In genomic region chr1:51519857-51520699, GRCh38 we compare ENCODE assay signal across 9 cellular contexts. TPM values are rescaled to one million over a fixed set of nuclear protein-coding genes. Genes with fewer than 3 reads are reported as not detected.
A peak's percentile ranks its signal among the peaks of the same experiment; 100 is the strongest.
DNase-seq lines count a peak whose midpoint lies in the region; ATAC-seq, FAIRE-seq and TF ChIP-seq lines count a peak whose summit lies in the region.
"Had no signal": no experiment of that assay in that cellular context is flagged by ENCODE, and none has a peak within 500 bp of the region (broad histone marks: within the 10 kb centered on the region; RNA-seq: fewer than 3 reads in every experiment).

No MANE protein-coding gene starts in this region.

- FAIRE-seq in endothelial cell of umbilical vein (lab: Jason Lieb, UNC), result no peak
- FAIRE-seq: colon had no signal

- no peak overlapping the region for H3K27ac ChIP-seq in endothelial cell of umbilical vein (ENCODE audit: insufficient read depth, low read depth, low read length)

- no peaks in the 10 kb centered on the region for H3K9me3 Mint-ChIP-seq in T-cell

- H3K36me3 ChIP-seq in endothelial cell of umbilical vein (ENCODE audit: control insufficient read depth in 2 of 2, extremely low read depth in 1 of 2, insufficient read depth in 2 of 2, low read length in 2 of 2), result no peaks in the 10 kb centered on the region

- POLR2A ChIA-PET in T-cell (lab: Charles Lee) (interaction anchor here in 1 of 2 donors (0.7 kb wide), 1 partner anchor 1804 kb away, joined by 5 read pairs; no protein-coding TSS in a partner anchor), endothelial cell of umbilical vein (lab: Charles Lee) (no interaction called here)

- intact Hi-C loops in endothelial cell of umbilical vein (cut with micrococcal nuclease) (loop anchor here (5.0 kb wide), 1 partner anchor 103 kb away; no protein-coding TSS in a partner anchor), Right ventricle myocardium inferior (cut with DNase I) (loop anchor here (5.0 kb wide), 2 partner anchors 98 to 102 kb away; no protein-coding TSS in a partner anchor)

- no TSS peak for BruUV-seq in endothelial cell of umbilical vein (replicated peaks; lab: Mats Ljungman, UMichigan)

- no peak overlapping the region for H3K9ac ChIP-seq in endothelial cell of umbilical vein (replicated peaks; ENCODE audit: extremely low read depth, insufficient read depth, low read length)

- CTCF ChIA-PET in T-cell (lab: Charles Lee) (interaction anchor here in 1 of 2 donors (0.6 kb wide), 1 partner anchor 15 kb away, joined by 3 read pairs; no protein-coding TSS in a partner anchor), endothelial cell of umbilical vein (lab: Charles Lee) (interaction anchor here (1.0 to 3.5 kb wide), 3 partner anchors 9 to 224 kb away, joined by 3 to 18 read pairs (median 3); no protein-coding TSS in a partner anchor)

- no peak for TF ChIP-seq CTCF in endothelial cell of umbilical vein (IDR thresholded peaks at IDR 0.05; ENCODE audit: extremely low read depth in 1 of 2, insufficient read depth in 1 of 2, low read depth in 1 of 2, low read length in 2 of 2)

- H3K4me2 ChIP-seq in endothelial cell of umbilical vein (ENCODE audit: insufficient read depth, low read length), result no peak overlapping the region

- peak overlapping the region; percentile 58 to 99 (median 81) for H3K4me3 Mint-ChIP-seq in T-cell

- H3K27ac Mint-ChIP-seq in T-cell, result peak overlapping the region; percentile 70 to 81

- H3K36me3 Mint-ChIP-seq in T-cell, result no peaks in the 10 kb centered on the region

- no peak for TF ChIP-seq POLR2A in endothelial cell of umbilical vein (IDR thresholded peaks at IDR 0.05; ENCODE audit: low read depth, low read length)

- no peaks in the 10 kb centered on the region for H3K27me3 Mint-ChIP-seq in T-cell

- dilution Hi-C loops in endothelial cell of umbilical vein (cut with MboI; ENCODE audit: extremely low pct_ligation_motif_present, low sequenced_read_pairs), result no loop called here

- H3K9me1 ChIP-seq in endothelial cell of umbilical vein (replicated peaks; ENCODE audit: control insufficient read depth, extremely low read depth, insufficient read depth, low read length), result no peaks in the 10 kb centered on the region

- DNase-seq in ELR (ENCODE audit: low read depth) (peak; percentile 76), T-cell (no peak), endothelial cell of umbilical vein (ENCODE audit: low read depth, low spot score) (peak; percentile 10), renal cortical epithelial cell (ENCODE audit: low read depth) (peak; percentile 33), Right ventricle myocardium inferior (ENCODE audit: missing footprints) (no peak), NCI-H1417 (lab: John Stamatoyannopoulos, UW) (no peak)

- no peak overlapping the region for H3K4me3 ChIP-seq in endothelial cell of umbilical vein (replicated peaks in 1 of 3; ENCODE audit: insufficient read depth in 1 of 3, low read depth in 1 of 3, low read length in 3 of 3)

- H3K4me1 Mint-ChIP-seq in T-cell, result peaks cover 48 to 51% (median 50%) of the 10 kb centered on the region in 3 donors

- H3K27me3 ChIP-seq in endothelial cell of umbilical vein (ENCODE audit: control insufficient read depth in 2 of 2, insufficient read depth in 2 of 2, low read length in 2 of 2), result no peaks in the 10 kb centered on the region

- no peaks in the 10 kb centered on the region for H3K9me3 ChIP-seq in endothelial cell of umbilical vein (replicated peaks; ENCODE audit: control insufficient read depth, insufficient read depth, low read length)

- ATAC-seq in T-cell (replicated peaks in 1 of 4), result no peak
- ATAC-seq in Right ventricle myocardium inferior, result no peak
- ATAC-seq in HG02852 (IDR thresholded peaks at IDR 0.05; ENCODE audit: unreplicated experiment), result no peak
- ATAC-seq in GM18867 (IDR thresholded peaks at IDR 0.05; ENCODE audit: unreplicated experiment), result no peak

- peaks cover 9% of the 10 kb centered on the region for H4K20me1 ChIP-seq in endothelial cell of umbilical vein (replicated peaks; ENCODE audit: control insufficient read depth, extremely low read depth, insufficient read depth, low read length)

- peaks cover 24% of the 10 kb centered on the region for H3K4me1 ChIP-seq in endothelial cell of umbilical vein (ENCODE audit: control insufficient read depth, extremely low read depth, insufficient read depth, low read length)

- H3K79me2 ChIP-seq in endothelial cell of umbilical vein (ENCODE audit: control insufficient read depth, insufficient read depth, low read length), result peaks cover 34% of the 10 kb centered on the region

- peak overlapping the region; percentile 13 for H2AFZ ChIP-seq in endothelial cell of umbilical vein (ENCODE audit: low read depth, low read length)

TF ChIP-seq in endothelial cell of umbilical vein, 7 proteins besides CTCF, POLR2A, EP300 and RAD21:
- no peak for TF ChIP-seq FOS (IDR thresholded peaks at IDR 0.05; ENCODE audit: borderline replicate concordance, insufficient read depth, low read length)

RNA-seq across cellular contexts. Expression of gene EPS15, which starts 1.0 kb away (rescaled TPM):
- total RNA-seq in T-cell (10 to 100 TPM; 61.0 to 76.1 (median 75.2) TPM), endothelial cell of umbilical vein (44.8 and 52.4 TPM in 2 replicates), renal cortical epithelial cell (52.3 and 67.6 TPM in 2 replicates), Right ventricle myocardium inferior (66.1 TPM)
- 10.7 and 15.4 TPM in 2 replicates for polyA plus RNA-seq in endothelial cell of umbilical vein
- 17.2 and 18.5 TPM in 2 replicates for polyA plus RNA-seq in endothelial cell of umbilical vein (2011; cell fraction: cytosol; rRNA removed)
- polyA plus RNA-seq in endothelial cell of umbilical vein (2011; cell fraction: nucleus; rRNA removed), result 29.9 and 42.8 TPM in 2 replicates
- 26.0 and 30.8 TPM in 2 replicates for polyA plus RNA-seq in endothelial cell of umbilical vein (2012)
- polyA minus RNA-seq in endothelial cell of umbilical vein, result 39.4 and 47.1 TPM in 2 replicates
- polyA minus RNA-seq in endothelial cell of umbilical vein (2011; cell fraction: cytosol; rRNA and poly(A)+ RNA removed), result 22.6 TPM
- polyA minus RNA-seq in endothelial cell of umbilical vein (2011; cell fraction: nucleus; rRNA and poly(A)+ RNA removed), result 45.9 and 72.6 TPM in 2 replicates

Comparison
In these comparisons a context has a peak if more than half of its experiments do, and no peak if none do; other contexts are left out.
1. DNase-seq: peak in ELR (single experiment), endothelial cell of umbilical vein (single experiment) and renal cortical epithelial cell (single experiment); none in T-cell (0 of 34), Right ventricle myocardium inferior (single experiment) and NCI-H1417 (0 of 3).